In genomic region chr2:237830522-237830921, GRCh38 we compare ENCODE assay signal across 27 cellular contexts. TPM values are rescaled to one million over a fixed set of nuclear protein-coding genes. Genes with fewer than 3 reads are reported as not detected.
"Had no signal": no experiment of that assay in that cellular context is flagged by ENCODE, and none has a peak within 500 bp of the region (broad histone marks: within the 10 kb centered on the region; RNA-seq: fewer than 3 reads in every experiment).

No MANE protein-coding gene starts in this region.

- H3K27ac Mint-ChIP-seq: mesothelial cell of epicardium; naive thymus-derived CD4-positive, alpha-beta T cell; natural killer cell treated with Interleukin-12 subunit alpha and Interleukin-12 subunit beta and Interleukin-15 and Interleukin-18, amount 100 ng/mL, for 72 hours; progenitor cell of endocrine pancreas; stimulated activated memory B cell treated with anti-CD40 and anti-IgM and Interleukin-4, amounts not matched to agents 10 μg/mL and 1 μg/mL and 100 μg/mL, for 72 hours; type B pancreatic cell had no signal

- H3K4me1 Mint-ChIP-seq: stimulated activated memory B cell treated with anti-CD40 and anti-IgM and Interleukin-4, amounts not matched to agents 10 μg/mL and 1 μg/mL and 100 μg/mL, for 72 hours; stimulated activated naive CD8-positive, alpha-beta T cell treated with anti-CD3 and anti-CD28 coated beads, Interleukin-15, amount 100 ng/mL, for 72 hours had no signal

- H3K9me3 Mint-ChIP-seq: mesothelial cell of epicardium; natural killer cell treated with Interleukin-12 subunit alpha and Interleukin-12 subunit beta and Interleukin-15 and Interleukin-18, amount 100 ng/mL, for 72 hours; stimulated activated memory B cell treated with anti-CD40 and anti-IgM and Interleukin-4, amounts not matched to agents 10 μg/mL and 1 μg/mL and 100 μg/mL, for 72 hours; stimulated activated naive CD8-positive, alpha-beta T cell treated with anti-CD3 and anti-CD28 coated beads, Interleukin-15, amount 100 ng/mL, for 72 hours; type B pancreatic cell had no signal

- H3K4me3 ChIP-seq: heart left ventricle, left lung, lung, ovary, right atrium auricular region, skin epidermis, spleen, tibial nerve, uterus had no signal

- H3K27me3 ChIP-seq: heart left ventricle, left lung, ovary, right atrium auricular region, spleen, tibial nerve, uterus had no signal

- H3K36me3 ChIP-seq: heart left ventricle, left lung, ovary, right atrium auricular region, spleen, tibial nerve, uterus had no signal

- H3K4me3 Mint-ChIP-seq: mesothelial cell of epicardium; naive thymus-derived CD4-positive, alpha-beta T cell; natural killer cell treated with Interleukin-12 subunit alpha and Interleukin-12 subunit beta and Interleukin-15 and Interleukin-18, amount 100 ng/mL, for 72 hours; stimulated activated memory B cell treated with anti-CD40 and anti-IgM and Interleukin-4, amounts not matched to agents 10 μg/mL and 1 μg/mL and 100 μg/mL, for 72 hours; stimulated activated naive CD8-positive, alpha-beta T cell treated with anti-CD3 and anti-CD28 coated beads, Interleukin-15, amount 100 ng/mL, for 72 hours; type B pancreatic cell had no signal

- H3K27ac ChIP-seq: heart left ventricle, left lung, ovary, right atrium auricular region, skin epidermis, spleen, tibial nerve, uterus had no signal

- H3K4me1 ChIP-seq: heart left ventricle, left lung, right atrium auricular region, spleen, tibial nerve, uterus had no signal

- H3K9me3 ChIP-seq: heart left ventricle, left lung, ovary, right atrium auricular region, spleen, tibial nerve, uterus had no signal

- DNase-seq: heart left ventricle; hypothalamus; kidney glomerular epithelial cell; left cardiac atrium; left lung; mesendoderm; naive thymus-derived CD4-positive, alpha-beta T cell; ovary; spleen; stimulated activated CD4-positive, alpha-beta T cell treated with anti-CD3 and anti-CD28 coated beads, Interleukin-4, amount 100 ng/mL, for 24 hours; stimulated activated CD8-positive, alpha-beta memory T cell treated with anti-CD3 and anti-CD28 coated beads, Interleukin-4, amount 100 ng/mL, for 48 hours; stimulated activated naive CD4-positive, alpha-beta T cell treated with Interleukin-2 at 50 U/mL for 16 hours; stimulated activated naive CD8-positive, alpha-beta T cell treated with anti-CD3 and anti-CD28 coated beads, Interleukin-15, amount 100 ng/mL, for 72 hours; substantia nigra; uterus had no signal

- H3K27me3 Mint-ChIP-seq: progenitor cell of endocrine pancreas; stimulated activated memory B cell treated with anti-CD40 and anti-IgM and Interleukin-4, amounts not matched to agents 10 μg/mL and 1 μg/mL and 100 μg/mL, for 72 hours; stimulated activated naive CD8-positive, alpha-beta T cell treated with anti-CD3 and anti-CD28 coated beads, Interleukin-15, amount 100 ng/mL, for 72 hours; type B pancreatic cell had no signal

- H3K36me3 Mint-ChIP-seq: mesothelial cell of epicardium; natural killer cell treated with Interleukin-12 subunit alpha and Interleukin-12 subunit beta and Interleukin-15 and Interleukin-18, amount 100 ng/mL, for 72 hours; stimulated activated memory B cell treated with anti-CD40 and anti-IgM and Interleukin-4, amounts not matched to agents 10 μg/mL and 1 μg/mL and 100 μg/mL, for 72 hours; type B pancreatic cell had no signal

- FAIRE-seq: keratinocyte had no signal

- ATAC-seq: heart left ventricle; left cardiac atrium; left lung; naive thymus-derived CD4-positive, alpha-beta T cell; natural killer cell treated with Interleukin-12 subunit alpha and Interleukin-12 subunit beta and Interleukin-15 and Interleukin-18, amount 100 ng/mL, for 72 hours; sciatic nerve; stimulated activated memory B cell treated with anti-CD40 and anti-IgM and Interleukin-4, amounts not matched to agents 10 μg/mL and 1 μg/mL and 100 μg/mL, for 72 hours; stimulated activated naive CD8-positive, alpha-beta T cell treated with anti-CD3 and anti-CD28 coated beads, Interleukin-15, amount 100 ng/mL, for 72 hours had no signal

RNA-seq across cellular contexts. Expression of gene RAMP1, which starts 28.9 kb away (rescaled TPM):
- total RNA-seq: pulmonary artery endothelial cell had no signal
